In genomic region chr4:148444296-148445070, GRCh38 we compare ENCODE assay signal across 8 cellular contexts. TPM values are rescaled to one million over a fixed set of nuclear protein-coding genes. Genes with fewer than 3 reads are reported as not detected.
DNase-seq lines count a peak whose midpoint lies in the region; ATAC-seq and TF ChIP-seq lines count a peak whose summit lies in the region.

No MANE protein-coding gene starts in this region.

- DNase-seq in C1 segment of cervical spinal cord (lab: John Stamatoyannopoulos, UW): peak in 10 of 14 donors; percentile 25 to 72 (median 53)
- peak; percentile 5 to 6 for DNase-seq in Kasumi-1 (lab: John Stamatoyannopoulos, UW)
- DNase-seq in activated T-helper 9 cell treated with anti-CD3 and anti-CD28 coated beads, Interleukin-2, amount 50 U/mL, for 16 hours (ENCODE audit: low read depth): peak; percentile 35
- peak; percentile 35 for DNase-seq in glomerular visceral epithelial cell (ENCODE audit: extremely low spot score)
- peak; percentile 66 for DNase-seq in occipital lobe (lab: John Stamatoyannopoulos, UW)
- DNase-seq in tibial artery: peak; percentile 40 to 68

- no peaks in the 10 kb centered on the region for H3K27me3 ChIP-seq in tibial artery

- H3K9me3 ChIP-seq in tibial artery: no peaks in the 10 kb centered on the region

- ATAC-seq in HG02938 (IDR thresholded peaks at IDR 0.05; ENCODE audit: unreplicated experiment) (no peak), GM18907 (IDR thresholded peaks at IDR 0.05; ENCODE audit: unreplicated experiment) (no peak)

- H3K4me1 ChIP-seq in tibial artery: peaks cover 0 to 29% (median 16%) of the 10 kb centered on the region in 4 donors

- no peaks in the 10 kb centered on the region for H3K36me3 ChIP-seq in tibial artery

- peak overlapping the region; percentile 97 to 98 for H3K4me3 ChIP-seq in tibial artery

- intact Hi-C loops in tibial artery (cut with DNase I; ENCODE audit: low total_unique reads): no loop called here

- TF ChIP-seq CTCF in tibial artery (IDR thresholded peaks at IDR 0.05): no peak

- H3K27ac ChIP-seq in tibial artery: peak overlapping the region; percentile 83 to 95

RNA-seq across cellular contexts. Expression of gene NR3C2, which starts 2.3 kb away (rescaled TPM):
- 10.9 TPM for total RNA-seq in occipital lobe

Comparison
In these comparisons a context has a peak if more than half of its experiments do, and no peak if none do; other contexts are left out.
1. DNase-seq: peak in every context shown above with its lines; median percentile 66 in occipital lobe; 54 in tibial artery; 53 in C1 segment of cervical spinal cord; 35 in activated T-helper 9 cell treated with anti-CD3 and anti-CD28 coated beads, Interleukin-2, amount 50 U/mL, for 16 hours; 35 in glomerular visceral epithelial cell; 6 in Kasumi-1.